5 cellular contexts compared by ENCODE assay signal in genomic region chr19:49490287-49491029, GRCh38. TPM values are rescaled to one million over a fixed set of nuclear protein-coding genes. Genes with fewer than 3 reads are reported as not detected.
DNase-seq lines count a peak whose midpoint lies in the region; ATAC-seq and TF ChIP-seq lines count a peak whose summit lies in the region.
"Had no signal": no experiment of that assay in that cellular context is flagged by ENCODE, and none has a peak within 500 bp of the region (broad histone marks: within the 10 kb centered on the region; RNA-seq: fewer than 3 reads in every experiment).

No MANE protein-coding gene starts in this region.

- peaks cover 10% of the 10 kb centered on the region for H3K4me1 ChIP-seq in colonic mucosa

- H3K36me3 ChIP-seq in colonic mucosa, result peaks cover 26% of the 10 kb centered on the region

- no peak for ATAC-seq in GM21737 (IDR thresholded peaks at IDR 0.05; ENCODE audit: unreplicated experiment)
- ATAC-seq: Right ventricle myocardium inferior had no signal

- H3K9me3 ChIP-seq in colonic mucosa, result no peaks in the 10 kb centered on the region

- H3K27ac ChIP-seq in colonic mucosa, result peak overlapping the region; percentile 87

- no peak for TF ChIP-seq CTCF in GM12864 (IDR thresholded peaks at IDR 0.05; ENCODE audit: low read depth, low read length, missing control alignments)
- TF ChIP-seq CTCF in colonic mucosa (IDR thresholded peaks at IDR 0.05), result no peak

- intact Hi-C loops in colonic mucosa (cut with DNase I), result no loop called here

- H3K9ac ChIP-seq in colonic mucosa (ENCODE audit: low read depth in 2 of 2, low read length in 2 of 2), result peak overlapping the region in 1 of 2 donors; percentile 98

- no peak for DNase-seq in GM12864 (ENCODE audit: low read depth)
- no peak for DNase-seq in colonic mucosa
- DNase-seq in SIG-M5 (lab: John Stamatoyannopoulos, UW), result no peak

- no peaks in the 10 kb centered on the region for H3K27me3 ChIP-seq in colonic mucosa

- H3K4me3 ChIP-seq in GM12864 (ENCODE audit: low read depth, low read length) (peak overlapping the region; percentile 95), colonic mucosa (no peak overlapping the region)

RNA-seq across cellular contexts. Expression of gene RPL13A, which starts 3.0 kb away (rescaled TPM):
- 1,000 to 10,000 TPM; 2,431 to 2,528 TPM for total RNA-seq in colonic mucosa

RNA-seq across cellular contexts. Expression of gene RPS11, which starts 5.8 kb away (rescaled TPM):
- 1,000 to 10,000 TPM; 1,734 to 1,870 TPM for total RNA-seq in colonic mucosa

RNA-seq across cellular contexts. Expression of gene FLT3LG, which starts 16.4 kb away (rescaled TPM):
- 1 to 10 TPM; 2.9 to 4.9 TPM for total RNA-seq in colonic mucosa

RNA-seq across cellular contexts. Expression of gene FCGRT, which starts 22.0 kb away (rescaled TPM):
- 100 to 1,000 TPM; 285 to 621 TPM for total RNA-seq in colonic mucosa

RNA-seq across cellular contexts. Expression of gene RCN3, which starts 37.3 kb away (rescaled TPM):
- total RNA-seq in colonic mucosa, result 10 to 100 TPM; 16.9 to 55.1 TPM
